17 cellular contexts compared by ENCODE assay signal in the genomic region with DNA sequence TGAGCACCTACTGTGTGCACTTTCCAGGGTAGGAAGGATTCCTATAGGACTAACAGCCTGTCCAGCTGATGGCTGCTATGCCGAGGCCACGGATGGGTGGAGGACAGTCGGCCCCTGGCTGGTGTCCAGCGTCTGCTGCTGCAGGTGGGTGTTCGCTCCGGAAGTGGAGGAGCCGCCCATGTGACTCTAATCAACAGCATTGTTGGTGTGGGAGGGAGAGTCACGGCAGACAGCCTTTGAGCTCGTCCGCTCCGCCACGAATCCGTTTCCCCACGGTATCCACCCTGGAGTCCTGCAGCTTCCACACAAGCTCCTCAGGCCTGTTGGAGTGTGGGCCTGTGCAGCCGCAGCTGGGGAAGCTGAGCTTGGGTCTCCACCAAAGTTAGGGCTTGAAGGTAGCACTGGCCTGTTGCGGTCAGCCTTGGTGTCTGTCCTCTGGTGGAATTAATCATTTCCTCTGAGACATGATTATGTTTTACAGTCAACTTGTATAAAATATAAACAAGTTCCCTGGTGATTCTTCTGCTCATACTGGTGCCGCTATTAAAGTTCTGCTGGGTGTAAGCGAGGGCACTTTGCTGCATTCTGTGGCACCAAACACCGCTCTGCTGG.
DNase-seq lines count a peak whose midpoint lies in the region; ATAC-seq and TF ChIP-seq lines count a peak whose summit lies in the region.
"Had no signal": no experiment of that assay in that cellular context is flagged by ENCODE, and none has a peak within 500 bp of the region (broad histone marks: within the 10 kb centered on the region; RNA-seq: fewer than 3 reads in every experiment).

No MANE protein-coding gene starts in this region.

- H3K36me3 ChIP-seq in SJSA1, result peaks cover 4% of the 10 kb centered on the region
- no peaks in the 10 kb centered on the region for H3K36me3 ChIP-seq in spleen
- H3K36me3 ChIP-seq: BE2C, breast epithelium, sigmoid colon had no signal

- H3K4me1 ChIP-seq in SJSA1 (replicated peaks) (peaks cover 28% of the 10 kb centered on the region), spleen (no peaks in the 10 kb centered on the region)
- H3K4me1 ChIP-seq: BE2C, breast epithelium, sigmoid colon had no signal

- no peaks in the 10 kb centered on the region for H3K27me3 ChIP-seq in SJSA1 (replicated peaks)
- no peaks in the 10 kb centered on the region for H3K27me3 ChIP-seq in spleen (replicated peaks in 1 of 7)
- H3K27me3 ChIP-seq: BE2C, breast epithelium, hepatocyte, sigmoid colon had no signal

- H3K9me3 ChIP-seq in SJSA1 (replicated peaks), result no peaks in the 10 kb centered on the region
- peaks cover 0 to 6% (median 0%) of the 10 kb centered on the region in 8 donors for H3K9me3 ChIP-seq in spleen
- H3K9me3 ChIP-seq: BE2C, breast epithelium, sigmoid colon had no signal

- H3K27ac ChIP-seq in SJSA1 (no peak overlapping the region), spleen (no peak overlapping the region)
- H3K27ac ChIP-seq: breast epithelium, hepatocyte, PC-9, sigmoid colon had no signal

- TF ChIP-seq CTCF in spleen (IDR thresholded peaks at IDR 0.05 in 8 of 11, conservative IDR thresholded peaks at IDR 0.05 in 3 of 11), result no peak

- WGBS in spleen, 5 donors, result 71 to 87% (median 86%) methylated on average over 16 to 19 of the region's 19 CpGs

- intact Hi-C loops in spleen (cut with DNase I; ENCODE audit: low total_unique reads), result no loop called here

- ATAC-seq in HG03442 (IDR thresholded peaks at IDR 0.05; ENCODE audit: unreplicated experiment), result no peak

- no peak for TF ChIP-seq POLR2A in spleen (IDR thresholded peaks at IDR 0.05)

- H3K4me3 ChIP-seq in SJSA1, result no peak overlapping the region
- no peak overlapping the region for H3K4me3 ChIP-seq in spleen
- H3K4me3 ChIP-seq: breast epithelium, hepatocyte, PC-9, sigmoid colon had no signal

- DNase-seq in NCI-H2081 (lab: John Stamatoyannopoulos, UW) (peak; percentile 22 to 61), NCI-H2081 treated with DMSO at 0.1 percent for 48 hours (lab: John Stamatoyannopoulos, UW) (no peak), NCI-H1436 (lab: John Stamatoyannopoulos, UW) (peak; percentile 48), SJSA1 (ENCODE audit: low read depth in 1 of 2, low spot score in 2 of 2) (peak; percentile 62 to 64), spleen (peak; percentile 75), germinal center (ENCODE audit: low spot score) (no peak), SK-N-DZ (ENCODE audit: low spot score) (no peak)
- DNase-seq: BE2C; Calu3; NCI-H526 treated with DMSO at 0.1 percent for 48 hours; PC-9; sigmoid colon; stimulated activated naive CD4-positive, alpha-beta T cell treated with Interleukin-2 at 50 U/mL for 16 hours; trophoblast cell had no signal

Comparison
In these comparisons a context has a peak if more than half of its experiments do, and no peak if none do; other contexts are left out.
1. DNase-seq: peak in NCI-H2081 (2 of 2), NCI-H1436 (single experiment), SJSA1 (2 of 2) and spleen (single experiment); none in NCI-H2081 treated with DMSO at 0.1 percent for 48 hours (single experiment), germinal center (single experiment) and SK-N-DZ (single experiment).